36 cellular contexts compared by ENCODE assay signal in genomic region chr12:64184216-64184615, GRCh38.
"Had no signal": no experiment of that assay in that cellular context is flagged by ENCODE, and none has a peak within 500 bp of the region (broad histone marks: within the 10 kb centered on the region; RNA-seq: fewer than 3 reads in every experiment).

No MANE protein-coding gene starts in this region.

- H3K4me3 Mint-ChIP-seq: activated B cell treated with CpG ODN at 0.5 μM for 24 hours; activated CD4-positive, alpha-beta memory T cell treated with anti-CD3 and anti-CD28 coated beads, Interleukin-2, amount 10 ng/mL, durations not matched to agents 7 days and 5 days; activated CD8-positive, alpha-beta memory T cell treated with anti-CD3 and anti-CD28 coated beads, Interleukin-2, amount 10 ng/mL, durations not matched to agents 7 days and 5 days; activated naive CD4-positive, alpha-beta T cell treated with anti-CD3 and anti-CD28 coated beads, Interleukin-2, amount 10 ng/mL, durations not matched to agents 7 days and 5 days; activated naive CD8-positive, alpha-beta T cell; activated naive CD8-positive, alpha-beta T cell treated with anti-CD3 and anti-CD28 coated beads, Interleukin-2, amount 50 U/mL, for 24 hours; central memory CD8-positive, alpha-beta T cell had no signal

- H3K9me3 Mint-ChIP-seq: activated CD4-positive, alpha-beta memory T cell treated with anti-CD3 and anti-CD28 coated beads, Interleukin-2, amount 10 ng/mL, durations not matched to agents 7 days and 5 days; activated naive CD4-positive, alpha-beta T cell treated with anti-CD3 and anti-CD28 coated beads, Interleukin-2, amount 10 ng/mL, durations not matched to agents 7 days and 5 days; activated naive CD8-positive, alpha-beta T cell treated with anti-CD3 and anti-CD28 coated beads, Interleukin-2, amount 50 U/mL, for 24 hours; central memory CD8-positive, alpha-beta T cell had no signal

- H3K27me3 Mint-ChIP-seq: activated B cell treated with CpG ODN at 0.5 μM for 24 hours; activated CD4-positive, alpha-beta memory T cell treated with anti-CD3 and anti-CD28 coated beads, Interleukin-2, amount 10 ng/mL, durations not matched to agents 7 days and 5 days; activated CD8-positive, alpha-beta memory T cell treated with anti-CD3 and anti-CD28 coated beads, Interleukin-2, amount 10 ng/mL, durations not matched to agents 7 days and 5 days; activated naive CD4-positive, alpha-beta T cell treated with anti-CD3 and anti-CD28 coated beads, Interleukin-2, amount 10 ng/mL, durations not matched to agents 7 days and 5 days; activated naive CD8-positive, alpha-beta T cell; activated naive CD8-positive, alpha-beta T cell treated with anti-CD3 and anti-CD28 coated beads, Interleukin-2, amount 50 U/mL, for 24 hours; central memory CD8-positive, alpha-beta T cell had no signal

- H3K4me1 Mint-ChIP-seq: activated B cell treated with CpG ODN at 0.5 μM for 24 hours; activated naive CD4-positive, alpha-beta T cell treated with anti-CD3 and anti-CD28 coated beads, Interleukin-2, amount 10 ng/mL, durations not matched to agents 7 days and 5 days; central memory CD8-positive, alpha-beta T cell had no signal

- DNase-seq: activated B cell treated with CpG ODN at 0.5 μM for 24 hours; activated CD4-positive, alpha-beta memory T cell treated with anti-CD3 and anti-CD28 coated beads, Interleukin-2, amount 10 ng/mL, durations not matched to agents 7 days and 5 days; activated CD4-positive, alpha-beta T cell treated with anti-CD3 and anti-CD28 coated beads for 1 hour; activated CD4-positive, alpha-beta T cell treated with anti-CD3 and anti-CD28 coated beads for 48 hours; activated CD8-positive, alpha-beta memory T cell treated with anti-CD3 and anti-CD28 coated beads for 24 hours; activated CD8-positive, alpha-beta memory T cell treated with anti-CD3 and anti-CD28 coated beads, Interleukin-2, amount 10 ng/mL, durations not matched to agents 7 days and 5 days; activated CD8-positive, alpha-beta memory T cell treated with anti-CD3 and anti-CD28 coated beads, Interleukin-2, amount 50 U/mL, for 48 hours; activated effector memory CD4-positive, alpha-beta T cell treated with Interleukin-2 at 50 U/mL for 16 hours; activated naive CD4-positive, alpha-beta T cell treated with anti-CD3 and anti-CD28 coated beads, Interleukin-2, amount 10 ng/mL, durations not matched to agents 7 days and 5 days; activated naive CD8-positive, alpha-beta T cell treated with anti-CD3 and anti-CD28 coated beads, Interleukin-2, amount 50 U/mL, for 24 hours; activated T-cell treated with anti-CD3 and anti-CD28 coated beads, Interleukin-2, amount 50 U/mL, for 48 hours; amniotic stem cell; aorta; Kasumi-1; KG1; NCI-H1092 treated with DMSO at 0.1 percent for 48 hours; NCI-H1417; NCI-H146; NCI-H187; NCI-H2029 treated with DMSO at 0.1 percent for 48 hours; NCI-H2107; NCI-H2171; NCI-H446; NCI-H524; PC-9; SIG-M5; SW 1271; T-helper 1 cell; T-helper 2 cell; T-helper 9 cell had no signal

- ATAC-seq: activated CD8-positive, alpha-beta memory T cell treated with anti-CD3 and anti-CD28 coated beads, Interleukin-2, amount 10 ng/mL, durations not matched to agents 7 days and 5 days; activated naive CD8-positive, alpha-beta T cell treated with anti-CD3 and anti-CD28 coated beads, Interleukin-2, amount 50 U/mL, for 24 hours; Right ventricle myocardium inferior had no signal

- H3K4me3 ChIP-seq: cardiac muscle cell, PC-9 had no signal

- H3K36me3 ChIP-seq: cardiac muscle cell had no signal

- H3K36me3 Mint-ChIP-seq: activated CD8-positive, alpha-beta memory T cell treated with anti-CD3 and anti-CD28 coated beads, Interleukin-2, amount 10 ng/mL, durations not matched to agents 7 days and 5 days; activated naive CD4-positive, alpha-beta T cell treated with anti-CD3 and anti-CD28 coated beads, Interleukin-2, amount 10 ng/mL, durations not matched to agents 7 days and 5 days had no signal

- H3K27ac ChIP-seq: cardiac muscle cell, PC-9, RWPE1, VCaP had no signal

- H3K27ac Mint-ChIP-seq: activated B cell treated with CpG ODN at 0.5 μM for 24 hours; activated CD4-positive, alpha-beta memory T cell treated with anti-CD3 and anti-CD28 coated beads, Interleukin-2, amount 10 ng/mL, durations not matched to agents 7 days and 5 days; activated CD8-positive, alpha-beta memory T cell treated with anti-CD3 and anti-CD28 coated beads, Interleukin-2, amount 10 ng/mL, durations not matched to agents 7 days and 5 days; activated naive CD4-positive, alpha-beta T cell treated with anti-CD3 and anti-CD28 coated beads, Interleukin-2, amount 10 ng/mL, durations not matched to agents 7 days and 5 days; activated naive CD8-positive, alpha-beta T cell; activated naive CD8-positive, alpha-beta T cell treated with anti-CD3 and anti-CD28 coated beads, Interleukin-2, amount 50 U/mL, for 24 hours had no signal

- H3K27me3 ChIP-seq: cardiac muscle cell had no signal
